Comparison of ENCODE assay signal across 8 cellular contexts in genomic region chr18:46098616-46098933, GRCh38. TPM values are rescaled to one million over a fixed set of nuclear protein-coding genes. Genes with fewer than 3 reads are reported as not detected.
DNase-seq lines count a peak whose midpoint lies in the region; ATAC-seq, FAIRE-seq and TF ChIP-seq lines count a peak whose summit lies in the region.

No MANE protein-coding gene starts in this region.

- no peaks in the 10 kb centered on the region for H3K9me3 ChIP-seq in GM12878 (replicated peaks; ENCODE audit: control insufficient read depth, insufficient read depth, low read length)
- no peaks in the 10 kb centered on the region for H3K9me3 ChIP-seq in mesodermal cell (ENCODE audit: control insufficient read depth, low read length)
- no peaks in the 10 kb centered on the region for H3K9me3 ChIP-seq in small intestine (ENCODE audit: control insufficient read depth, low read depth)

- TSS peak; percentile 96 for BruUV-seq in GM12878 (replicated peaks; lab: Mats Ljungman, UMichigan)

- no peak for TF ChIP-seq EP300 in GM12878 (IDR thresholded peaks at IDR 0.05; ENCODE audit: borderline replicate concordance in 1 of 2, control insufficient read depth in 1 of 2, low read depth in 2 of 2, low read length in 2 of 2)

- no peak for TF ChIP-seq POLR2A in GM12878 (IDR thresholded peaks at IDR 0.05; ENCODE audit: low read depth, low read length)

- peak; percentile 3 for ATAC-seq in HG03103 (IDR thresholded peaks at IDR 0.05; ENCODE audit: low read depth, unreplicated experiment)
- ATAC-seq in GM12878 = no peak

- peak overlapping the region; percentile 96 for H2AFZ ChIP-seq in GM12878 (ENCODE audit: control insufficient read depth, low read depth, low read length)

- POLR2A ChIA-PET in GM12878 (lab: Charles Lee) = interaction anchor here (1.0 to 2.4 kb wide), 2 partner anchors 9 to 16 kb away, joined by 3 to 8 read pairs; no protein-coding TSS in a partner anchor

- peaks cover 41% of the 10 kb centered on the region for H3K79me2 ChIP-seq in GM12878 (ENCODE audit: control insufficient read depth, insufficient read depth, low read length)

- H3K4me2 ChIP-seq in GM12878 (ENCODE audit: control insufficient read depth, insufficient read depth) = peak overlapping the region; percentile 94

- TF ChIP-seq RAD21 in GM12878 (IDR thresholded peaks at IDR 0.05; ENCODE audit: insufficient read depth, low read depth, low read length) = no peak

- DNase-seq in GM12878 (ENCODE audit: low read depth, low spot score) (no peak), HuH-7 (ENCODE audit: low spot score) (no peak), DMS 273 (lab: John Stamatoyannopoulos, UW; ENCODE audit: unreplicated experiment) (no peak), GM19238 (ENCODE audit: insufficient read length, low spot score) (no peak), small intestine (no peak)

- peak overlapping the region; percentile 89 for H3K27ac ChIP-seq in 22Rv1
- H3K27ac ChIP-seq in GM12878 (ENCODE audit: control insufficient read depth, insufficient read depth) = peak overlapping the region; percentile 73
- peak overlapping the region; percentile 88 for H3K27ac ChIP-seq in mesodermal cell (ENCODE audit: low read depth, low read length, severe bottlenecking)
- peak overlapping the region in 1 of 2 donors; percentile 78 for H3K27ac ChIP-seq in small intestine (ENCODE audit: low read depth in 1 of 2, low read length in 1 of 2)

- FAIRE-seq in GM12878 (lab: Jason Lieb, UNC) (no peak), small intestine (lab: Jason Lieb, UNC) (no peak)

- H4K20me1 ChIP-seq in GM12878 (ENCODE audit: control insufficient read depth, insufficient read depth) = peaks cover 2% of the 10 kb centered on the region; the same call in 1 of the 2 replicates

- in situ Hi-C loops in GM12878 (cut with MboI) = no loop called here

- RAD21 ChIA-PET in GM12878 (lab: Charles Lee; ENCODE audit: unreplicated experiment) = interaction anchor here (0.6 kb wide), 1 partner anchor 411 kb away, joined by 3 read pairs; no protein-coding TSS in a partner anchor

- H3K4me3 ChIP-seq in GM12878 = peak overlapping the region; percentile 66
- peak overlapping the region; percentile 91 for H3K4me3 ChIP-seq in mesodermal cell (ENCODE audit: extremely low read depth, insufficient read depth, low read length, poor library complexity, severe bottlenecking)
- H3K4me3 ChIP-seq in small intestine (ENCODE audit: low read depth in 1 of 2, low read length in 2 of 2) = peak overlapping the region in 1 of 2 donors; percentile 93

- TF ChIP-seq CTCF in 22Rv1 (IDR thresholded peaks at IDR 0.05) (no peak), GM12878 (IDR thresholded peaks at IDR 0.05 in 2 of 3, conservative IDR thresholded peaks at IDR 0.05 in 1 of 3; ENCODE audit: control insufficient read depth in 2 of 3, extremely low read depth in 1 of 3, insufficient read depth in 1 of 3, low read depth in 3 of 3, low read length in 3 of 3) (no peak)

- peaks cover 0 to 5% of the 10 kb centered on the region in 2 experiments; a peak in 1 of 4 replicates for H3K36me3 ChIP-seq in GM12878 (ENCODE audit: control insufficient read depth in 2 of 2, insufficient read depth in 2 of 2, low read length in 1 of 2)
- H3K36me3 ChIP-seq in mesodermal cell (ENCODE audit: control insufficient read depth, insufficient read depth, low read length) = peaks cover 24% of the 10 kb centered on the region
- no peaks in the 10 kb centered on the region for H3K36me3 ChIP-seq in small intestine (ENCODE audit: control insufficient read depth in 2 of 2, insufficient read depth in 2 of 2, low read length in 2 of 2)

- H3K27me3 ChIP-seq in GM12878 (replicated peaks in 1 of 2; ENCODE audit: control insufficient read depth in 2 of 2, insufficient read depth in 2 of 2, low read length in 1 of 2) (no peaks in the 10 kb centered on the region), small intestine (ENCODE audit: control insufficient read depth in 2 of 2, insufficient read depth in 2 of 2, low read length in 2 of 2) (no peaks in the 10 kb centered on the region)

- 34% methylated on average over 16 of the region's 16 CpGs for WGBS in GM12878 (ENCODE audit: insufficient coverage, insufficient replicate concordance, low lambda C conversion rate, missing lambda C conversion rate)
- 15 to 16% methylated on average over 14 to 15 of the region's 16 CpGs for WGBS in mesodermal cell (ENCODE audit: insufficient coverage in 2 of 2), 2 experiments
- 24 to 29% (median 28%) methylated on average over 16 of the region's 16 CpGs for WGBS in small intestine, 3 donors

- CTCF ChIA-PET in GM12878 (lab: Yijun Ruan, JAX) = interaction anchor here (0.8 to 1.4 kb wide), 3 partner anchors 9 to 75 kb away, joined by 3 to 4 read pairs (median 3); a partner anchor contains a TSS

- SMC1A ChIA-PET in GM12878 (lab: Charles Lee; ENCODE audit: uncharacterized antibody, unreplicated experiment) = no interaction called here

- H3K9ac ChIP-seq in GM12878 (ENCODE audit: control insufficient read depth, insufficient read depth, low read length) = peak overlapping the region; percentile 61

- H3K4me1 ChIP-seq in GM12878 (ENCODE audit: control insufficient read depth, insufficient read depth, low read length) = no peaks in the 10 kb centered on the region; the same call in 1 of the 2 replicates
- peaks cover 7% of the 10 kb centered on the region for H3K4me1 ChIP-seq in mesodermal cell (ENCODE audit: control insufficient read depth, insufficient read depth, low read length, poor library complexity, severe bottlenecking)
- peaks cover 6% of the 10 kb centered on the region in 2 donors for H3K4me1 ChIP-seq in small intestine (ENCODE audit: control insufficient read depth in 2 of 2, insufficient read depth in 1 of 2, low read depth in 1 of 2, low read length in 1 of 2)

- intact Hi-C loops in GM12878 (cut with micrococcal nuclease; ENCODE audit: unreplicated experiment) = no loop called here

RNA-seq across cellular contexts. Expression of gene ATP5F1A, which starts 0.5 kb away (rescaled TPM):
- 245 and 272 TPM in 2 replicates for total RNA-seq in GM12878 (2013; cell fraction: nucleolus; rRNA removed)
- total RNA-seq in GM12878 (2014; rRNA removed) = 628 and 706 TPM in 2 replicates
- total RNA-seq in GM12878 (2014; rRNA removed; fragmentation: Illumina TruSeq; extraction: Trizol) = 638 and 668 TPM in 2 replicates
- total RNA-seq in GM12878 (2021) = 584 and 592 TPM in 2 replicates
- 366 TPM for polyA plus RNA-seq in GM12878 (2011; ENCODE audit: low read depth)
- polyA plus RNA-seq in GM12878 (2011; rRNA removed) = 779 and 780 TPM in 2 replicates
- polyA plus RNA-seq in GM12878 (2011; cell fraction: cytosol; rRNA removed) = 859 and 991 TPM in 2 replicates
- polyA plus RNA-seq in GM12878 (2011; cell fraction: nucleus; rRNA removed) = 432 and 642 TPM in 2 replicates
- polyA plus RNA-seq in GM12878 (2012) = 352 and 442 TPM in 2 replicates
- 631 and 687 TPM in 2 replicates for polyA plus RNA-seq in GM12878 (2014; fragmentation: Illumina TruSeq; extraction: Trizol)
- 1,000 to 10,000 TPM in 1 of 2 experiments, 100 to 1,000 TPM in 1; 863 to 1,161 TPM for polyA plus RNA-seq in GM12878 (2014; fragmentation: Nextera tagmentation; extraction: Ambion mirVana)
- 483 and 626 TPM in 2 replicates for polyA plus RNA-seq in GM12878 (2014; rRNA removed)
- polyA plus RNA-seq in GM12878 (2016; fragmentation: Nextera tagmentation; extraction: Ambion mirVana) = 100 to 1,000 TPM; 815 to 828 TPM
- 930 and 952 TPM in 2 replicates for polyA minus RNA-seq in GM12878 (2011; rRNA and poly(A)+ RNA removed)
- polyA minus RNA-seq in GM12878 (2011; cell fraction: cytosol; rRNA and poly(A)+ RNA removed) = 255 and 313 TPM in 2 replicates
- polyA minus RNA-seq in GM12878 (2011; cell fraction: nucleus; rRNA and poly(A)+ RNA removed) = 87.5 and 150 TPM in 2 replicates
- 611 TPM for polyA plus RNA-seq in mesodermal cell (2013, experiment 1 of 2)
- 595 TPM for polyA plus RNA-seq in mesodermal cell (2013, experiment 2 of 2)
- polyA plus RNA-seq in small intestine = 100 to 1,000 TPM; 585 to 675 (median 631) TPM

RNA-seq across cellular contexts. Expression of gene HAUS1, which starts 5.6 kb away (rescaled TPM):
- 5.8 and 10.9 TPM in 2 replicates for total RNA-seq in GM12878 (2013; cell fraction: nucleolus; rRNA removed)
- total RNA-seq in GM12878 (2014; rRNA removed) = 41.2 and 56.0 TPM in 2 replicates
- total RNA-seq in GM12878 (2014; rRNA removed; fragmentation: Illumina TruSeq; extraction: Trizol) = 75.1 and 79.6 TPM in 2 replicates
- 52.4 and 58.7 TPM in 2 replicates for total RNA-seq in GM12878 (2021)
- polyA plus RNA-seq in GM12878 (2011; ENCODE audit: low read depth) = 30.4 TPM
- polyA plus RNA-seq in GM12878 (2011; rRNA removed) = 85.5 and 142 TPM in 2 replicates
- polyA plus RNA-seq in GM12878 (2011; cell fraction: cytosol; rRNA removed) = 34.6 and 41.4 TPM in 2 replicates
- polyA plus RNA-seq in GM12878 (2011; cell fraction: nucleus; rRNA removed) = 21.8 and 23.1 TPM in 2 replicates
- 35.7 and 37.6 TPM in 2 replicates for polyA plus RNA-seq in GM12878 (2012)
- 98.3 and 102 TPM in 2 replicates for polyA plus RNA-seq in GM12878 (2014; fragmentation: Illumina TruSeq; extraction: Trizol)
- polyA plus RNA-seq in GM12878 (2014; fragmentation: Nextera tagmentation; extraction: Ambion mirVana) = 100 to 1,000 TPM; 173 to 182 TPM
- 44.7 and 54.6 TPM in 2 replicates for polyA plus RNA-seq in GM12878 (2014; rRNA removed)
- polyA plus RNA-seq in GM12878 (2016; fragmentation: Nextera tagmentation; extraction: Ambion mirVana) = 100 to 1,000 TPM; 106 to 119 TPM
- polyA minus RNA-seq in GM12878 (2011; rRNA and poly(A)+ RNA removed) = 14.2 and 18.6 TPM in 2 replicates
- 17.8 and 24.2 TPM in 2 replicates for polyA minus RNA-seq in GM12878 (2011; cell fraction: cytosol; rRNA and poly(A)+ RNA removed)
- 5.2 and 6.0 TPM in 2 replicates for polyA minus RNA-seq in GM12878 (2011; cell fraction: nucleus; rRNA and poly(A)+ RNA removed)
- polyA plus RNA-seq in mesodermal cell (2013, experiment 1 of 2) = 77.1 TPM
- polyA plus RNA-seq in mesodermal cell (2013, experiment 2 of 2) = 98.4 TPM
- 10 to 100 TPM; 15.7 to 32.7 (median 23.2) TPM for polyA plus RNA-seq in small intestine

RNA-seq across cellular contexts. Expression of gene PSTPIP2, which starts 26.5 kb away (rescaled TPM):
- 0.92 and 1.2 TPM in 2 replicates for total RNA-seq in GM12878 (2013; cell fraction: nucleolus; rRNA removed)
- total RNA-seq in GM12878 (2014; rRNA removed) = 23.0 and 23.6 TPM in 2 replicates
- 27.0 and 28.8 TPM in 2 replicates for total RNA-seq in GM12878 (2014; rRNA removed; fragmentation: Illumina TruSeq; extraction: Trizol)
- 21.2 and 23.5 TPM in 2 replicates for total RNA-seq in GM12878 (2021)
- 9.9 TPM for polyA plus RNA-seq in GM12878 (2011; ENCODE audit: low read depth)
- polyA plus RNA-seq in GM12878 (2011; rRNA removed) = 0.69 and 0.82 TPM in 2 replicates
- polyA plus RNA-seq in GM12878 (2011; cell fraction: cytosol; rRNA removed) = 0.36 and 0.45 TPM in 2 replicates
- 0.27 and 0.70 TPM in 2 replicates for polyA plus RNA-seq in GM12878 (2011; cell fraction: nucleus; rRNA removed)
- 13.0 and 14.7 TPM in 2 replicates for polyA plus RNA-seq in GM12878 (2012)
- 38.4 and 44.3 TPM in 2 replicates for polyA plus RNA-seq in GM12878 (2014; fragmentation: Illumina TruSeq; extraction: Trizol)
- 10 to 100 TPM; 12.6 to 15.5 TPM for polyA plus RNA-seq in GM12878 (2014; fragmentation: Nextera tagmentation; extraction: Ambion mirVana)
- polyA plus RNA-seq in GM12878 (2014; rRNA removed) = 24.6 and 30.5 TPM in 2 replicates
- 10 to 100 TPM; 26.5 to 28.9 TPM for polyA plus RNA-seq in GM12878 (2016; fragmentation: Nextera tagmentation; extraction: Ambion mirVana)
- polyA minus RNA-seq in GM12878 (2011; rRNA and poly(A)+ RNA removed) = 0.15 and 0.29 TPM in 2 replicates
- 0.42 TPM in 1 of 2 replicates, not detected in the other for polyA minus RNA-seq in GM12878 (2011; cell fraction: cytosol; rRNA and poly(A)+ RNA removed)
- 0.12 and 0.29 TPM in 2 replicates for polyA minus RNA-seq in GM12878 (2011; cell fraction: nucleus; rRNA and poly(A)+ RNA removed)
- 20.4 TPM for polyA plus RNA-seq in mesodermal cell (2013, experiment 1 of 2)
- polyA plus RNA-seq in mesodermal cell (2013, experiment 2 of 2) = 22.4 TPM
- polyA plus RNA-seq in small intestine = 1 to 10 TPM; 2.0 to 4.6 (median 3.8) TPM
